ENCODE assay signal across 1 cellular context in the genomic region with DNA sequence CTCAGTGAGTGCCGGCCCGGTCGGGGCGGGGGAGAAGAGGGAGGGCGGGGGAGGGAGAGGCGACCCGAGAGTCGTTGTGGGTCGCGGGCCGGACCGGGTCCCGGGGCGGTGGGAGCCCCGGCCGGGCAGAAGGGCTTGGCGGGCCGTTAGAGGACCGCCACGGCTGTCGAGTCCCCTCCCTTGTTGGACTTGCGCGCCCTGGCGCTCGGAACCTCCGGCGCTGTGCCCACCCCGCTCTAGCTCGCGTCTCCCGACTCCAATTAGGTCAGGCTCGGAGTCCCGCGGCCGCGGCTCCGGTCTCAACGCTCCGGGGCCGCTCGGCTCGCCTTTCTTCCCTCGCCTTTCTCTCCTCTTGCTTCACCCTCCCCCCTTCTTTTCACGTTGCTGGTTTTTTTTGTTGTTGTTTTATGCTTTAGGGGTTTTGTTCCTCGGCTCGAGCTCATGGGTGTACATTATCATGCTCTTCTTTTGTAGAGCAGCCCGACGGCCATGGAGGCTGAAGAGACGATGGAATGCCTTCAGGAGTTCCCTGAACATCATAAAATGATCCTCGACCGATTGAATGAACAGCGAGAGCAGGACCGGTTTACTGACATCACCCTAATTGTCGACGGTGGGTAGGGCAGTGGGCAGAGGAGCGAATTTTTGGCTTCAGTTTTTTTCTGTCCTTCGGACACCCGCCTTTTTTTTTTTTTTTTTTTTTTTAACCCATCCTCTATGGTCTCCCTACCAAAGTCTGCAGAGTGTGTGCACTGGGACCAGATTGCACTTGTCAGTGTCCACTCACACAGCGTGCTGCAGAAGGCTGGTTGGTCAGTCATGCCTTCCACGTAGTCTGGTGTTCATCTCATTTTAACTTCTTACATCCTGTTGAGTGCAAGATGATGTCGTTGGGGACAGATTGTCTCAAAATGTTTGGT.
TF ChIP-seq lines count a peak whose summit lies in the region.

No MANE protein-coding gene starts in this region.

TF ChIP-seq in HEK293, 187 proteins besides CTCF, POLR2A, EP300 and RAD21 (continued from another document and continues in another):
- no peak for TF ChIP-seq ZXDB (tag by site-specific recombination; IDR thresholded peaks at IDR 0.05)
- TF ChIP-seq, protein P1, sequence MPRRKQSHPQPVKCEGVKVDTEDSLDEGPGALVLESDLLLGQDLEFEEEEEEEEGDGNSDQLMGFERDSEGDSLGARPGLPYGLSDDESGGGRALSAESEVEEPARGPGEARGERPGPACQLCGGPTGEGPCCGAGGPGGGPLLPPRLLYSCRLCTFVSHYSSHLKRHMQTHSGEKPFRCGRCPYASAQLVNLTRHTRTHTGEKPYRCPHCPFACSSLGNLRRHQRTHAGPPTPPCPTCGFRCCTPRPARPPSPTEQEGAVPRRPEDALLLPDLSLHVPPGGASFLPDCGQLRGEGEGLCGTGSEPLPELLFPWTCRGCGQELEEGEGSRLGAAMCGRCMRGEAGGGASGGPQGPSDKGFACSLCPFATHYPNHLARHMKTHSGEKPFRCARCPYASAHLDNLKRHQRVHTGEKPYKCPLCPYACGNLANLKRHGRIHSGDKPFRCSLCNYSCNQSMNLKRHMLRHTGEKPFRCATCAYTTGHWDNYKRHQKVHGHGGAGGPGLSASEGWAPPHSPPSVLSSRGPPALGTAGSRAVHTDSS (tag by site-specific recombination; IDR thresholded peaks at IDR 0.05) = no peak
- peak; percentile 28; the same call in 1 of the 2 replicates for TF ChIP-seq ZSCAN5A (tag by site-specific recombination; IDR thresholded peaks at IDR 0.05)
- no peak for TF ChIP-seq ZNF658 (tag by site-specific recombination; IDR thresholded peaks at IDR 0.05)
- TF ChIP-seq ZNF433 (tag by site-specific recombination; IDR thresholded peaks at IDR 0.05; ENCODE audit: low read depth) = no peak
- TF ChIP-seq, protein P2, sequence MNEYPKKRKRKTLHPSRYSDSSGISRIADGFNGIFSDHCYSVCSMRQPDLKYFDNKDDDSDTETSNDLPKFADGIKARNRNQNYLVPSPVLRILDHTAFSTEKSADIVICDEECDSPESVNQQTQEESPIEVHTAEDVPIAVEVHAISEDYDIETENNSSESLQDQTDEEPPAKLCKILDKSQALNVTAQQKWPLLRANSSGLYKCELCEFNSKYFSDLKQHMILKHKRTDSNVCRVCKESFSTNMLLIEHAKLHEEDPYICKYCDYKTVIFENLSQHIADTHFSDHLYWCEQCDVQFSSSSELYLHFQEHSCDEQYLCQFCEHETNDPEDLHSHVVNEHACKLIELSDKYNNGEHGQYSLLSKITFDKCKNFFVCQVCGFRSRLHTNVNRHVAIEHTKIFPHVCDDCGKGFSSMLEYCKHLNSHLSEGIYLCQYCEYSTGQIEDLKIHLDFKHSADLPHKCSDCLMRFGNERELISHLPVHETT (tag by site-specific recombination; IDR thresholded peaks at IDR 0.05) = no peak; the same call in 1 of the 2 replicates
- no peak for TF ChIP-seq ZBTB21 (tag by site-specific recombination; IDR thresholded peaks at IDR 0.05)
- no peak for TF ChIP-seq ZNF561 (tag by site-specific recombination; IDR thresholded peaks at IDR 0.05; ENCODE audit: borderline replicate concordance)
- peak; percentile 11; the same call in 1 of the 2 replicates for TF ChIP-seq ZNF777 (tag by site-specific recombination; IDR thresholded peaks at IDR 0.05; ENCODE audit: borderline replicate concordance)
- no peak for TF ChIP-seq ZNF155 (tag by site-specific recombination; IDR thresholded peaks at IDR 0.05)
- no peak for TF ChIP-seq TRIM28 (IDR thresholded peaks at IDR 0.05; ENCODE audit: borderline replicate concordance, low read length)
- peak; percentile 75 for TF ChIP-seq GLI4 (tag by site-specific recombination; IDR thresholded peaks at IDR 0.05)
- no peak for TF ChIP-seq GLIS1 (tag by site-specific recombination; IDR thresholded peaks at IDR 0.05)
- no peak for TF ChIP-seq ZNF544 (tag by site-specific recombination; IDR thresholded peaks at IDR 0.05)
- TF ChIP-seq ZNF157 (tag by site-specific recombination; IDR thresholded peaks at IDR 0.05) = no peak
- no peak for TF ChIP-seq ZNF785 (tag by site-specific recombination; IDR thresholded peaks at IDR 0.05)
- TF ChIP-seq ZBTB1 (tag by site-specific recombination; IDR thresholded peaks at IDR 0.05) = no peak
- TF ChIP-seq, protein P3, sequence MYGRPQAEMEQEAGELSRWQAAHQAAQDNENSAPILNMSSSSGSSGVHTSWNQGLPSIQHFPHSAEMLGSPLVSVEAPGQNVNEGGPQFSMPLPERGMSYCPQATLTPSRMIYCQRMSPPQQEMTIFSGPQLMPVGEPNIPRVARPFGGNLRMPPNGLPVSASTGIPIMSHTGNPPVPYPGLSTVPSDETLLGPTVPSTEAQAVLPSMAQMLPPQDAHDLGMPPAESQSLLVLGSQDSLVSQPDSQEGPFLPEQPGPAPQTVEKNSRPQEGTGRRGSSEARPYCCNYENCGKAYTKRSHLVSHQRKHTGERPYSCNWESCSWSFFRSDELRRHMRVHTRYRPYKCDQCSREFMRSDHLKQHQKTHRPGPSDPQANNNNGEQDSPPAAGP (tag by site-specific recombination; IDR thresholded peaks at IDR 0.05) = peak; percentile 46; the same call in 1 of the 2 replicates
- TF ChIP-seq ZNF473 (tag by site-specific recombination; IDR thresholded peaks at IDR 0.05) = no peak
- TF ChIP-seq ZNF48 (tag by site-specific recombination; IDR thresholded peaks at IDR 0.05) = no peak
- no peak for TF ChIP-seq ZNF530 (tag by site-specific recombination; IDR thresholded peaks at IDR 0.05; ENCODE audit: low read depth)
- TF ChIP-seq ZNF362 (tag by site-specific recombination; IDR thresholded peaks at IDR 0.05) = peak; percentile 99
- TF ChIP-seq ZNF266 (tag by site-specific recombination; IDR thresholded peaks at IDR 0.05; ENCODE audit: low read depth) = no peak
- TF ChIP-seq YY2 (tag by site-specific recombination; IDR thresholded peaks at IDR 0.05) = no peak
- no peak for TF ChIP-seq ZNF701 (tag by site-specific recombination; IDR thresholded peaks at IDR 0.05)
- peak; percentile 81 for TF ChIP-seq BCL11B (tag by site-specific recombination; IDR thresholded peaks at IDR 0.05; ENCODE audit: low read depth)
- no peak for TF ChIP-seq ZNF24 (tag by site-specific recombination; IDR thresholded peaks at IDR 0.05)
- TF ChIP-seq REPIN1 (tag by site-specific recombination; IDR thresholded peaks at IDR 0.05; ENCODE audit: low read depth) = 0 out of 2 replicates have a peak, but pooled peaks have one; percentile 15
- no peak for TF ChIP-seq HOXD13 (CRISPR knock-in tag; IDR thresholded peaks at IDR 0.05; ENCODE audit: borderline replicate concordance)
- no peak for TF ChIP-seq ZNF585B (tag by site-specific recombination; IDR thresholded peaks at IDR 0.05)
- TF ChIP-seq ZNF514 (tag by site-specific recombination; IDR thresholded peaks at IDR 0.05) = no peak
- TF ChIP-seq ZNF596 (tag by site-specific recombination; IDR thresholded peaks at IDR 0.05) = no peak
- TF ChIP-seq ZNF548 (tag by site-specific recombination; IDR thresholded peaks at IDR 0.05) = no peak
- no peak for TF ChIP-seq ZNF221 (tag by site-specific recombination; IDR thresholded peaks at IDR 0.05; ENCODE audit: borderline replicate concordance)
- TF ChIP-seq ZNF664 (tag by site-specific recombination; IDR thresholded peaks at IDR 0.05) = no peak
- TF ChIP-seq ZNF837 (tag by site-specific recombination; IDR thresholded peaks at IDR 0.05) = no peak
- TF ChIP-seq MEIS1 (CRISPR knock-in tag; IDR thresholded peaks at IDR 0.05; ENCODE audit: borderline replicate concordance) = no peak
- TF ChIP-seq ZNF223 (tag by site-specific recombination; IDR thresholded peaks at IDR 0.05) = no peak
- TF ChIP-seq ZNF10 (tag by site-specific recombination; IDR thresholded peaks at IDR 0.05) = no peak; the same call in 1 of the 2 replicates
- no peak for TF ChIP-seq ZNF670 (tag by site-specific recombination; IDR thresholded peaks at IDR 0.05; ENCODE audit: low read depth)
- 0 out of 2 replicates have a peak, but pooled peaks have one; percentile 20 for TF ChIP-seq ZNF138 (tag by site-specific recombination; IDR thresholded peaks at IDR 0.05; ENCODE audit: borderline replicate concordance)
- TF ChIP-seq SCRT2 (tag by site-specific recombination; IDR thresholded peaks at IDR 0.05) = peak; percentile 68
- no peak for TF ChIP-seq ELK4 (IDR thresholded peaks at IDR 0.05; ENCODE audit: borderline replicate concordance, low read depth, low read length)
- no peak for TF ChIP-seq ZNF558 (tag by site-specific recombination; IDR thresholded peaks at IDR 0.05)
- no peak; the same call in 1 of the 2 replicates for TF ChIP-seq SP3 (tag by site-specific recombination; IDR thresholded peaks at IDR 0.05)
- 0 out of 2 replicates have a peak, but pooled peaks have one; percentile 15 for TF ChIP-seq MYNN (tag by site-specific recombination; IDR thresholded peaks at IDR 0.05; ENCODE audit: borderline replicate concordance)
- peak; percentile 28; the same call in 1 of the 2 replicates for TF ChIP-seq PATZ1 (tag by site-specific recombination; IDR thresholded peaks at IDR 0.05)
- TF ChIP-seq HOXA7 (CRISPR knock-in tag; IDR thresholded peaks at IDR 0.05; ENCODE audit: borderline replicate concordance) = no peak
- TF ChIP-seq ZNF184 (tag by site-specific recombination; IDR thresholded peaks at IDR 0.05) = no peak
- no peak for TF ChIP-seq ZNF621 (tag by site-specific recombination; IDR thresholded peaks at IDR 0.05)
- no peak for TF ChIP-seq ZNF239 (tag by site-specific recombination; IDR thresholded peaks at IDR 0.05)
- TF ChIP-seq ATF2 (tag by site-specific recombination; IDR thresholded peaks at IDR 0.05; ENCODE audit: low read depth) = peak; percentile 41; the same call in 1 of the 2 replicates
- TF ChIP-seq ZNF37A (tag by site-specific recombination; IDR thresholded peaks at IDR 0.05) = no peak
- TF ChIP-seq, protein P4, sequence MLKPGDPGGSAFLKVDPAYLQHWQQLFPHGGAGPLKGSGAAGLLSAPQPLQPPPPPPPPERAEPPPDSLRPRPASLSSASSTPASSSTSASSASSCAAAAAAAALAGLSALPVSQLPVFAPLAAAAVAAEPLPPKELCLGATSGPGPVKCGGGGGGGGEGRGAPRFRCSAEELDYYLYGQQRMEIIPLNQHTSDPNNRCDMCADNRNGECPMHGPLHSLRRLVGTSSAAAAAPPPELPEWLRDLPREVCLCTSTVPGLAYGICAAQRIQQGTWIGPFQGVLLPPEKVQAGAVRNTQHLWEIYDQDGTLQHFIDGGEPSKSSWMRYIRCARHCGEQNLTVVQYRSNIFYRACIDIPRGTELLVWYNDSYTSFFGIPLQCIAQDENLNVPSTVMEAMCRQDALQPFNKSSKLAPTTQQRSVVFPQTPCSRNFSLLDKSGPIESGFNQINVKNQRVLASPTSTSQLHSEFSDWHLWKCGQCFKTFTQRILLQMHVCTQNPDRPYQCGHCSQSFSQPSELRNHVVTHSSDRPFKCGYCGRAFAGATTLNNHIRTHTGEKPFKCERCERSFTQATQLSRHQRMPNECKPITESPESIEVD (tag by site-specific recombination; IDR thresholded peaks at IDR 0.05) = no peak
- no peak for TF ChIP-seq ZNF140 (tag by site-specific recombination; IDR thresholded peaks at IDR 0.05)
- 0 out of 2 replicates have a peak, but pooled peaks have one; percentile 45 for TF ChIP-seq ZSCAN23 (tag by site-specific recombination; IDR thresholded peaks at IDR 0.05)
